Comparison of ENCODE assay signal across 8 cellular contexts in genomic region chr16:30651124-30652004, GRCh38. TPM values are rescaled to one million over a fixed set of nuclear protein-coding genes. Genes with fewer than 3 reads are reported as not detected.
DNase-seq lines count a peak whose midpoint lies in the region; ATAC-seq and TF ChIP-seq lines count a peak whose summit lies in the region.

No MANE protein-coding gene starts in this region.

- DNase-seq in DMS153 (lab: John Stamatoyannopoulos, UW) (peak; percentile 49), SK-N-MC (ENCODE audit: low read depth, low spot score) (no peak), Right ventricle myocardium inferior (ENCODE audit: missing footprints) (peak; percentile 87), upper lobe of left lung (peak; percentile 80 to 94)
- peak; percentile 82 to 84 for DNase-seq in activated naive CD4-positive, alpha-beta T cell treated with anti-CD3 and anti-CD28 coated beads, Interleukin-2, amount 50 U/mL, for 72 hours (ENCODE audit: low spot score in 2 of 2)

- H3K9me3 ChIP-seq in SK-N-MC (ENCODE audit: low read depth, low read length): no peaks in the 10 kb centered on the region
- H3K9me3 ChIP-seq in parathyroid adenoma (ENCODE audit: control insufficient read depth, low read length): no peaks in the 10 kb centered on the region
- no peaks in the 10 kb centered on the region for H3K9me3 ChIP-seq in upper lobe of left lung

- TF ChIP-seq EP300 in Ishikawa (IDR thresholded peaks at IDR 0.05; ENCODE audit: borderline replicate concordance) (no peak), upper lobe of left lung (IDR thresholded peaks at IDR 0.05) (no peak)

- peak overlapping the region; percentile 100 for H3K4me2 ChIP-seq in parathyroid adenoma (ENCODE audit: low read length)

- H3K9ac ChIP-seq in SK-N-MC (ENCODE audit: insufficient read length): peak overlapping the region; percentile 82
- peak overlapping the region; percentile 51 for H3K9ac ChIP-seq in parathyroid adenoma

- TF ChIP-seq CTCF in parathyroid adenoma (IDR thresholded peaks at IDR 0.05) (peak; percentile 77), upper lobe of left lung (IDR thresholded peaks at IDR 0.05) (peak; percentile 66 to 88 (median 78))

- peaks cover 30 to 44% of the 10 kb centered on the region in 2 donors for H3K36me3 Mint-ChIP-seq in activated naive CD4-positive, alpha-beta T cell treated with anti-CD3 and anti-CD28 coated beads, Interleukin-2, amount 50 U/mL, for 72 hours

- H3K4me1 ChIP-seq in parathyroid adenoma: peaks cover 9% of the 10 kb centered on the region
- H3K4me1 ChIP-seq in upper lobe of left lung: peaks cover 12 to 23% (median 16%) of the 10 kb centered on the region in 4 donors

- H3K79me2 ChIP-seq in parathyroid adenoma: peaks cover 8% of the 10 kb centered on the region

- H2AFZ ChIP-seq in parathyroid adenoma: peak overlapping the region; percentile 99

- H3K4me3 ChIP-seq in SK-N-MC (peak overlapping the region; percentile 97), parathyroid adenoma (ENCODE audit: low read depth, low read length) (peak overlapping the region; percentile 100), upper lobe of left lung (peak overlapping the region; percentile 64 to 89 (median 82))

- WGBS in upper lobe of left lung, 2 donors: 0% methylated on average over 15 to 37 of the region's 71 CpGs

- H3K27ac ChIP-seq in SK-N-MC (peak overlapping the region; percentile 63; the same call in 1 of the 2 replicates), parathyroid adenoma (peak overlapping the region; percentile 91), upper lobe of left lung (peak overlapping the region; percentile 92 to 97 (median 96))

- TF ChIP-seq POLR2A in upper lobe of left lung (IDR thresholded peaks at IDR 0.05): peak in 2 of 4 donors; percentile 9 to 31

- H3K9me3 Mint-ChIP-seq in activated naive CD4-positive, alpha-beta T cell treated with anti-CD3 and anti-CD28 coated beads, Interleukin-2, amount 50 U/mL, for 72 hours: no peaks in the 10 kb centered on the region

- ATAC-seq in GM21447 (IDR thresholded peaks at IDR 0.05; ENCODE audit: unreplicated experiment) (peak; percentile 37), Right ventricle myocardium inferior (peak; percentile 81), upper lobe of left lung (ENCODE audit: low FRiP score in 2 of 2) (peak; percentile 85 to 87)
- peak; percentile 59 to 66 for ATAC-seq in activated naive CD4-positive, alpha-beta T cell treated with anti-CD3 and anti-CD28 coated beads, Interleukin-2, amount 50 U/mL, for 72 hours

- TF ChIP-seq RAD21 in Ishikawa (IDR thresholded peaks at IDR 0.05; ENCODE audit: low read depth): peak; percentile 24; the same call in 1 of the 2 replicates

- peak overlapping the region; percentile 99 for H3K27ac Mint-ChIP-seq in activated naive CD4-positive, alpha-beta T cell treated with anti-CD3 and anti-CD28 coated beads, Interleukin-2, amount 50 U/mL, for 72 hours

- H3K36me3 ChIP-seq in SK-N-MC (ENCODE audit: insufficient read depth, low read length): peaks cover 20% of the 10 kb centered on the region; the same call in 1 of the 2 replicates
- no peaks in the 10 kb centered on the region for H3K36me3 ChIP-seq in parathyroid adenoma (ENCODE audit: control insufficient read depth, insufficient read depth, low read length)
- peaks cover 29 to 42% (median 36%) of the 10 kb centered on the region in 4 donors for H3K36me3 ChIP-seq in upper lobe of left lung

- H3K27me3 ChIP-seq in parathyroid adenoma (ENCODE audit: control insufficient read depth, insufficient read depth, low read length) (no peaks in the 10 kb centered on the region), upper lobe of left lung (no peaks in the 10 kb centered on the region)

- intact Hi-C loops in Right ventricle myocardium inferior (cut with DNase I): loop anchor here (5.0 kb wide), 1 partner anchor 79 kb away; the partner anchor contains the start of gene ZNF688

TF ChIP-seq in Ishikawa, 13 proteins besides CTCF, POLR2A, EP300 and RAD21:
- peak; percentile 31 for TF ChIP-seq REST (IDR thresholded peaks at IDR 0.05; ENCODE audit: low read depth)
- TF ChIP-seq CREB1 (IDR thresholded peaks at IDR 0.05; ENCODE audit: low read depth): no peak
- 0 out of 2 replicates have a peak, but pooled peaks have one; percentile 6 for TF ChIP-seq MAX (IDR thresholded peaks at IDR 0.05)

RNA-seq across cellular contexts. Expression of gene PRR14, which starts 0.6 kb away (rescaled TPM):
- total RNA-seq in activated naive CD4-positive, alpha-beta T cell treated with anti-CD3 and anti-CD28 coated beads, Interleukin-2, amount 50 U/mL, for 72 hours: 100 to 1,000 TPM; 103 to 111 TPM
- total RNA-seq in Right ventricle myocardium inferior (18.2 TPM), upper lobe of left lung (100 to 1,000 TPM in 1 of 6 donors, 10 to 100 TPM in 5; 34.5 to 160 (median 54.9) TPM)

RNA-seq across cellular contexts. Expression of gene FBRS, which starts 6.9 kb away (rescaled TPM):
- total RNA-seq in activated naive CD4-positive, alpha-beta T cell treated with anti-CD3 and anti-CD28 coated beads, Interleukin-2, amount 50 U/mL, for 72 hours: 100 to 1,000 TPM; 104 to 117 TPM
- 31.0 TPM for total RNA-seq in Right ventricle myocardium inferior
- total RNA-seq in upper lobe of left lung: 100 to 1,000 TPM in 1 of 6 donors, 10 to 100 TPM in 5; 38.0 to 150 (median 70.4) TPM

RNA-seq across cellular contexts. Expression of gene ZNF689, which starts 41.2 kb away (rescaled TPM):
- total RNA-seq in activated naive CD4-positive, alpha-beta T cell treated with anti-CD3 and anti-CD28 coated beads, Interleukin-2, amount 50 U/mL, for 72 hours: 10 to 100 TPM; 11.6 to 13.7 TPM
- total RNA-seq in Right ventricle myocardium inferior (4.2 TPM), upper lobe of left lung (10 to 100 TPM in 2 of 6 donors, 1 to 10 TPM in 4; 3.1 to 10.9 (median 8.9) TPM)

RNA-seq across cellular contexts. Expression of gene SRCAP, which starts 47.6 kb away (rescaled TPM):
- total RNA-seq in activated naive CD4-positive, alpha-beta T cell treated with anti-CD3 and anti-CD28 coated beads, Interleukin-2, amount 50 U/mL, for 72 hours: 10 to 100 TPM; 61.6 to 76.8 TPM
- 39.7 TPM for total RNA-seq in Right ventricle myocardium inferior
- total RNA-seq in upper lobe of left lung: 100 to 1,000 TPM in 1 of 6 donors, 10 to 100 TPM in 5; 38.3 to 102 (median 66.0) TPM
